In the genomic region with DNA sequence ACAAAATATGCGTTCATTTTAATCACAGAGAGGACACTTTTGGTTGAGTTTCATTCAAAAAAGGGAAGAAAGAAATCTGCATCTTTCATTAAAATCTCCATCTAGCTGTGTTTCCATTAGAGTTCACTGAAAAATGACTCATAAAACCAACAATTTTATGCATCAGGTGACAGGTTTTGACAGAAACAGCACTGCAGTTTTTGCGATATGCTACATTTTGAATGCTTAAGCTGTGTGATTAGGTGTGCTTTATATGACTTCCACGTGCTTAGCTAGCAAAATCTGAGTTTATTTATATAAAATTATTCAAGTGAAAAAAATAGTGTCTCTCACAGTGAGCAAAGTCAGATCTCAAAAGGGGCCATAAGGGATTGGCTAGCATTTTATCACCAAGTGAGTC, we compare ENCODE assay signal across 1 cellular context.
TF ChIP-seq lines count a peak whose summit lies in the region.

No MANE protein-coding gene starts in this region.

TF ChIP-seq in GM23338, 12 proteins besides CTCF, POLR2A, EP300 and RAD21:
- TF ChIP-seq ZNF462 (CRISPR knock-in tag; IDR thresholded peaks at IDR 0.05) (no peak), STAT1 (IDR thresholded peaks at IDR 0.05; ENCODE audit: unreplicated experiment) (no peak), ZNF114 (CRISPR knock-in tag; IDR thresholded peaks at IDR 0.05) (no peak), EZH2phosphoT487 (IDR thresholded peaks at IDR 0.05; ENCODE audit: unreplicated experiment) (no peak), ETS1 (IDR thresholded peaks at IDR 0.05) (no peak)
